ENCODE assay signal across 8 cellular contexts in the genomic region with DNA sequence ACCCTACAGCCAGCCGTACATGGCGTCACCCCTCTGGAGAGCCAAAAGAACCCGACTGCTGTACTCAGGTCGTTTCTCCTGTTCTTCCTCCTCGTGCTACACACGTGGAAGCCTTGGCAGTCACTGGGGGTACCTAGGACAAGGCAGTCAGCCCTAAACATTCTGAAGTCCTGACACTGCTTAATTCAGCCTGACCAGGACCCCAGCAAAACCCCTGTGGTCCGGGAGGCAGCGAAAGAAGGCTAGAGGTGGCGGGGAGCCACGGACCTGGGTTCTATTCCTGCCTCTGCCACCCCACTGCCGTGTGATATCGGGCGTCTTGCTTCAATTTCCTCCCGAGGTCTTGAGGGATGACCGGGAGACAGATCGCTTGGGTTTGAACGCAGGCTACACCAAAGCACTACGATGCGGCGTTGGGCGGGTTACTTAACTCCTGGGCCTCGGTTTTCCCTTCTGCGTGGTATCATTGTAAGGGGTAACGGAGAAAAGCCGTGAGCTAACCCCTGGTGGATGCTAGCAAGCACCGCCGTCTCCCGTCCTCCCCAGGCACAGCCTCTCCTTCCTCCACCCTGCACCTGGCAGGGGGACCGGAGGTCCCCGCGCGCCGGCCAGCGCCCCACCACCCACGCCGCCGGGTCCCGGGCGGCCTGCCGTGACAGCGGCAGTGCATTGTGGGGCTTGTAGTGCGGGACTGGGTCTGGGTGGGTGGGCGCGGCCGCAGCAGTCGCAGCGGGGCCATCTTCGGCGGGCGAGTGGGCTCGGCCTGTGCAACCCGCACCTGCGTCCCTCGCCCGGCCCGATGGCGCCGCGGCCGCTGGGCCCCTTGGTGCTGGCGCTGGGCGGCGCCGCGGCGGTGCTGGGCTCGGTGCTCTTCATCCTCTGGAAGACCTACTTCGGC. TPM values are rescaled to one million over a fixed set of nuclear protein-coding genes. Genes with fewer than 3 reads are reported as not detected.
A peak's percentile ranks its signal among the peaks of the same experiment; 100 is the strongest.
DNase-seq lines count a peak whose midpoint lies in the region; TF ChIP-seq lines count a peak whose summit lies in the region.

ARL10 (plus strand) TSS at position 723 of the 898 bp plus-strand sequence; CDS start at position 800, 77 bp downstream.

- TF ChIP-seq CTCF in AG10803 (conservative IDR thresholded peaks at IDR 0.05; ENCODE audit: low read length) (no peak), GM20000 (IDR thresholded peaks at IDR 0.05; ENCODE audit: extremely low read depth, missing control alignments) (no peak), foreskin fibroblast (IDR thresholded peaks at IDR 0.05; ENCODE audit: low read depth, low read length) (no peak), neural crest cell (conservative IDR thresholded peaks at IDR 0.05) (no peak)

- peaks cover 19% of the 10 kb centered on the region for H3K27me3 Mint-ChIP-seq in neural crest cell (ENCODE audit: low read depth)

- no peak within 1 kb of the TSS for H3K27ac Mint-ChIP-seq in neural crest cell (ENCODE audit: unreplicated experiment)

- peak within 1 kb of the TSS; percentile 85 for H3K4me3 Mint-ChIP-seq in neural crest cell

- peak within 1 kb of the TSS; percentile 66 for H3K27ac ChIP-seq in substantia nigra (ENCODE audit: low read depth, low read length, poor library complexity, severe bottlenecking)

- H3K36me3 Mint-ChIP-seq in neural crest cell (ENCODE audit: low read depth): peaks cover 15% of the 10 kb centered on the region

- no peaks in the 10 kb centered on the region for H3K9me3 Mint-ChIP-seq in neural crest cell

- peaks cover 18% of the 10 kb centered on the region for H3K4me1 Mint-ChIP-seq in neural crest cell

- peak within 1 kb of the TSS; percentile 67 for H3K4me3 ChIP-seq in AG10803 (ENCODE audit: low read length)
- H3K4me3 ChIP-seq in foreskin fibroblast (ENCODE audit: low read depth in 1 of 2, low read length in 2 of 2): peak within 1 kb of the TSS; percentile 66

- DNase-seq in AG10803 (ENCODE audit: low read depth) (no peak), GM20000 (ENCODE audit: low spot score) (peak; percentile 89), NCI-H345 (lab: John Stamatoyannopoulos, UW) (peak; percentile 42), foreskin fibroblast (peak; percentile 50 to 76), neural crest cell (ENCODE audit: low read depth, low spot score) (peak; percentile 42), substantia nigra (lab: John Stamatoyannopoulos, UW) (peak in 39 of 49 donors; percentile 15 to 73 (median 39)), NK-92 (lab: John Stamatoyannopoulos, UW; ENCODE audit: unreplicated experiment) (no peak)
- peak; percentile 45 for DNase-seq in activated T-helper 9 cell treated with anti-CD3 and anti-CD28 coated beads, Interleukin-2, amount 50 U/mL, for 16 hours (ENCODE audit: low read depth)

RNA-seq across cellular contexts. Expression of gene ARL10, which starts in this region (rescaled TPM):
- 37.2 and 40.0 TPM in 2 replicates for total RNA-seq in neural crest cell

Comparison
In these comparisons a context has a peak if more than half of its experiments do, and no peak if none do; other contexts are left out.
1. DNase-seq: peak in GM20000 (single experiment), NCI-H345 (single experiment), activated T-helper 9 cell treated with anti-CD3 and anti-CD28 coated beads, Interleukin-2, amount 50 U/mL, for 16 hours (single experiment), foreskin fibroblast (2 of 2), neural crest cell (single experiment) and substantia nigra (39 of 49); none in AG10803 (single experiment) and NK-92 (single experiment).